32 cellular contexts compared by ENCODE assay signal in genomic region chr10:92734288-92734687, GRCh38. TPM values are rescaled to one million over a fixed set of nuclear protein-coding genes. Genes with fewer than 3 reads are reported as not detected.
"Had no signal": no experiment of that assay in that cellular context is flagged by ENCODE, and none has a peak within 500 bp of the region (broad histone marks: within the 10 kb centered on the region; RNA-seq: fewer than 3 reads in every experiment).

No MANE protein-coding gene starts in this region.

- H3K27ac ChIP-seq: ascending aorta, breast epithelium, cardiac muscle cell, coronary artery, dorsolateral prefrontal cortex, esophagus muscularis mucosa, foreskin keratinocyte, gastrocnemius medialis, heart left ventricle had no signal

- H3K27ac Mint-ChIP-seq: activated CD4-positive, alpha-beta memory T cell treated with anti-CD3 and anti-CD28 coated beads, Interleukin-2, amount 10 ng/mL, durations not matched to agents 7 days and 5 days; activated CD4-positive, alpha-beta T cell treated with anti-CD3 and anti-CD28 coated beads, Interleukin-2, amount 10 ng/mL, durations not matched to agents 7 days and 5 days; activated naive CD4-positive, alpha-beta T cell treated with anti-CD3 and anti-CD28 coated beads, Interleukin-2, amount 10 ng/mL, durations not matched to agents 7 days and 5 days; activated naive CD4-positive, alpha-beta T cell treated with anti-CD3 and anti-CD28 coated beads, Interleukin-2, amount 50 U/mL, for 72 hours; activated naive CD8-positive, alpha-beta T cell treated with anti-CD3 and anti-CD28 coated beads, Interleukin-2, amount 10 ng/mL, durations not matched to agents 7 days and 5 days; activated T-cell treated with anti-CD3 and anti-CD28 coated beads, Interleukin-2, amount 50 U/mL, for 24 hours; activated T-cell treated with anti-CD3 and anti-CD28 coated beads, Interleukin-2, amount 50 U/mL, for 72 hours; brain; dendritic cell treated with granulocyte-macrophage colony-stimulating factor and Interleukin-4, amounts not matched to agents 40 ng/mL and 50 ng/mL, for 4 days; endodermal cell; WTC11 had no signal

- ATAC-seq: activated naive CD4-positive, alpha-beta T cell treated with anti-CD3 and anti-CD28 coated beads, Interleukin-2, amount 50 U/mL, for 72 hours; activated T-cell treated with anti-CD3 and anti-CD28 coated beads, Interleukin-2, amount 50 U/mL, for 72 hours; foreskin keratinocyte; gastrocnemius medialis; heart left ventricle; WTC11 had no signal

- H3K9me3 ChIP-seq: ascending aorta, breast epithelium, esophagus muscularis mucosa, gastrocnemius medialis, heart left ventricle had no signal

- H3K27me3 ChIP-seq: ascending aorta, breast epithelium, cardiac muscle cell, esophagus muscularis mucosa, gastrocnemius medialis, heart left ventricle had no signal

- H3K4me1 ChIP-seq: ascending aorta, breast epithelium, esophagus muscularis mucosa, foreskin keratinocyte, gastrocnemius medialis, heart left ventricle had no signal

- H3K9me3 Mint-ChIP-seq: activated CD4-positive, alpha-beta memory T cell treated with anti-CD3 and anti-CD28 coated beads, Interleukin-2, amount 10 ng/mL, durations not matched to agents 7 days and 5 days; activated CD4-positive, alpha-beta T cell treated with anti-CD3 and anti-CD28 coated beads, Interleukin-2, amount 10 ng/mL, durations not matched to agents 7 days and 5 days; activated naive CD4-positive, alpha-beta T cell treated with anti-CD3 and anti-CD28 coated beads, Interleukin-2, amount 10 ng/mL, durations not matched to agents 7 days and 5 days; activated naive CD4-positive, alpha-beta T cell treated with anti-CD3 and anti-CD28 coated beads, Interleukin-2, amount 50 U/mL, for 72 hours; activated naive CD8-positive, alpha-beta T cell treated with anti-CD3 and anti-CD28 coated beads, Interleukin-2, amount 10 ng/mL, durations not matched to agents 7 days and 5 days; activated T-cell treated with anti-CD3 and anti-CD28 coated beads, Interleukin-2, amount 50 U/mL, for 24 hours; activated T-cell treated with anti-CD3 and anti-CD28 coated beads, Interleukin-2, amount 50 U/mL, for 72 hours; brain; dendritic cell treated with granulocyte-macrophage colony-stimulating factor and Interleukin-4, amounts not matched to agents 40 ng/mL and 50 ng/mL, for 4 days; endodermal cell had no signal

- DNase-seq: activated CD4-positive, alpha-beta memory T cell treated with anti-CD3 and anti-CD28 coated beads, Interleukin-2, amount 10 ng/mL, durations not matched to agents 7 days and 5 days; activated CD4-positive, alpha-beta T cell treated with anti-CD3 and anti-CD28 coated beads for 1 hour; activated CD4-positive, alpha-beta T cell treated with anti-CD3 and anti-CD28 coated beads for 4 hours; activated CD4-positive, alpha-beta T cell treated with anti-CD3 and anti-CD28 coated beads, Interleukin-2, amount 10 ng/mL, durations not matched to agents 7 days and 5 days; activated CD4-positive, alpha-beta T cell treated with anti-CD3 and anti-CD28 coated beads, Interleukin-2, amount 50 U/mL, for 4 hours; activated CD8-positive, alpha-beta memory T cell treated with anti-CD3 and anti-CD28 coated beads, Interleukin-2, amount 50 U/mL, for 48 hours; activated gamma-delta T cell; activated naive CD4-positive, alpha-beta T cell; activated naive CD4-positive, alpha-beta T cell treated with anti-CD3 and anti-CD28 coated beads, Interleukin-2, amount 10 ng/mL, durations not matched to agents 7 days and 5 days; activated naive CD8-positive, alpha-beta T cell treated with anti-CD3 and anti-CD28 coated beads, Interleukin-2, amount 10 ng/mL, durations not matched to agents 7 days and 5 days; activated T-cell treated with anti-CD3 and anti-CD28 coated beads for 4 hours; activated T-cell treated with anti-CD3 and anti-CD28 coated beads, Interleukin-2, amount 50 U/mL, for 24 hours; activated T-cell treated with anti-CD3 and anti-CD28 coated beads, Interleukin-2, amount 50 U/mL, for 72 hours; central memory CD4-positive, alpha-beta T cell; cerebellar nuclear complex; dorsolateral prefrontal cortex; effector memory CD4-positive, alpha-beta T cell; endodermal cell; foreskin keratinocyte; gastrocnemius medialis; glutamatergic neuron; heart left ventricle; T-helper 2 cell had no signal

- H3K4me3 Mint-ChIP-seq: activated CD4-positive, alpha-beta memory T cell treated with anti-CD3 and anti-CD28 coated beads, Interleukin-2, amount 10 ng/mL, durations not matched to agents 7 days and 5 days; activated CD4-positive, alpha-beta T cell treated with anti-CD3 and anti-CD28 coated beads, Interleukin-2, amount 10 ng/mL, durations not matched to agents 7 days and 5 days; activated naive CD4-positive, alpha-beta T cell treated with anti-CD3 and anti-CD28 coated beads, Interleukin-2, amount 10 ng/mL, durations not matched to agents 7 days and 5 days; activated naive CD8-positive, alpha-beta T cell treated with anti-CD3 and anti-CD28 coated beads, Interleukin-2, amount 10 ng/mL, durations not matched to agents 7 days and 5 days; activated T-cell treated with anti-CD3 and anti-CD28 coated beads, Interleukin-2, amount 50 U/mL, for 24 hours; activated T-cell treated with anti-CD3 and anti-CD28 coated beads, Interleukin-2, amount 50 U/mL, for 72 hours; brain; dendritic cell treated with granulocyte-macrophage colony-stimulating factor and Interleukin-4, amounts not matched to agents 40 ng/mL and 50 ng/mL, for 4 days; endodermal cell; WTC11 had no signal

- H3K36me3 ChIP-seq: ascending aorta, breast epithelium, cardiac muscle cell, esophagus muscularis mucosa, gastrocnemius medialis, heart left ventricle had no signal

- H3K4me1 Mint-ChIP-seq: activated CD4-positive, alpha-beta memory T cell treated with anti-CD3 and anti-CD28 coated beads, Interleukin-2, amount 10 ng/mL, durations not matched to agents 7 days and 5 days; activated CD4-positive, alpha-beta T cell treated with anti-CD3 and anti-CD28 coated beads, Interleukin-2, amount 10 ng/mL, durations not matched to agents 7 days and 5 days; activated naive CD4-positive, alpha-beta T cell treated with anti-CD3 and anti-CD28 coated beads, Interleukin-2, amount 10 ng/mL, durations not matched to agents 7 days and 5 days; activated naive CD8-positive, alpha-beta T cell treated with anti-CD3 and anti-CD28 coated beads, Interleukin-2, amount 10 ng/mL, durations not matched to agents 7 days and 5 days; brain; endodermal cell; WTC11 had no signal

- H3K36me3 Mint-ChIP-seq: activated naive CD4-positive, alpha-beta T cell treated with anti-CD3 and anti-CD28 coated beads, Interleukin-2, amount 10 ng/mL, durations not matched to agents 7 days and 5 days; activated naive CD4-positive, alpha-beta T cell treated with anti-CD3 and anti-CD28 coated beads, Interleukin-2, amount 50 U/mL, for 72 hours; activated naive CD8-positive, alpha-beta T cell treated with anti-CD3 and anti-CD28 coated beads, Interleukin-2, amount 10 ng/mL, durations not matched to agents 7 days and 5 days; brain; WTC11 had no signal

- H3K4me3 ChIP-seq: ascending aorta, breast epithelium, cardiac muscle cell, coronary artery, dorsolateral prefrontal cortex, esophagus muscularis mucosa, gastrocnemius medialis, heart left ventricle had no signal

RNA-seq across cellular contexts. Expression of gene HHEX, which starts 44.5 kb away (rescaled TPM):
- total RNA-seq: foreskin keratinocyte had no signal
- polyA plus RNA-seq: foreskin keratinocyte had no signal
